Comparison of ENCODE assay signal across 8 cellular contexts in the genomic region with DNA sequence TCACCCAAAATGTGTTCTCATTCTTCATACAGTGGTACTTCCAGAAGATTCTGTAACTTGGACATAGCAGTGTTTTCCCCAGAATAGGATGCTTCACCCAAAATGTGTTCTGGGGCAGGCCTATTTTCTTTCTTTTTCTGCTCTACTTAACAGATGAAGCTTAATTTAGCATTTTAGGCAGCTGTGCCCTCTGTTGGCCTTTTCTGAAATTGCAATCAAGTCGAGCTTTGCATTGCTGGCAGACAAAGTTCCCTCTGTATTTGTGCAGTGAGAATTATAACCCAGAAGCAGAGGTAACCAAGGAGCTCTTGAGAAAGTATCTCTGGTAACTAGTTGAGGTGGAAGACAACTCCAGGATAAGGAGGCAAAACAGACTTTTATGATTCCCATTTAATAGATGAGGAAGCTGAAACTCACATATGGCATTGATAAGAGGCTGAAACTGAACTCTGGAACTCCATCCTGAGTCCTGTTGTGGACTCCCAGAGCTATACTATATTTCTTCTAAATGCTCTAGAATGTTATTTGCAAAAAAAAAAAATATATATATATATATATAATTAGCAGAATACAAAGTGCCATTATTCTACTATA. TPM values are rescaled to one million over a fixed set of nuclear protein-coding genes. Genes with fewer than 3 reads are reported as not detected.
DNase-seq lines count a peak whose midpoint lies in the region; ATAC-seq, FAIRE-seq and TF ChIP-seq lines count a peak whose summit lies in the region.

No MANE protein-coding gene starts in this region.

- no peak overlapping the region for H2AFZ ChIP-seq in OCI-LY7 (ENCODE audit: low read length)
- H2AFZ ChIP-seq in K562 (ENCODE audit: low read depth, low read length) = no peak overlapping the region

- TF ChIP-seq RAD21 in K562 (CRISPR knock-in tag; conservative IDR thresholded peaks at IDR 0.05 in 1 of 2, IDR thresholded peaks at IDR 0.05 in 1 of 2) = peak; percentile 40 to 65; a peak in 3 of 4 replicates

- H3K79me2 ChIP-seq in OCI-LY7 (ENCODE audit: insufficient read depth, low read depth, low read length) (no peaks in the 10 kb centered on the region), K562 (ENCODE audit: control insufficient read depth, insufficient read depth, low read length) (no peaks in the 10 kb centered on the region)

- intact Hi-C loops in OCI-LY7 (cut with micrococcal nuclease; ENCODE audit: unreplicated experiment) (no loop called here), K562 (cut with micrococcal nuclease) (loop anchor here (5.0 kb wide), 1 partner anchor 192 kb away; no protein-coding TSS in a partner anchor), left colon (cut with DNase I, micrococcal nuclease) (no loop called here)

- peak; percentile 19 for DNase-seq in 8988T
- peak; percentile 57 for DNase-seq in ELR (ENCODE audit: low read depth)
- peak; percentile 36 for DNase-seq in OCI-LY7 (ENCODE audit: low spot score)
- peak; percentile 16 to 52 (median 44) for DNase-seq in K562 (ENCODE audit: extremely low read depth in 1 of 4, low spot score in 3 of 4)
- DNase-seq in left colon = peak in 1 of 2 donors; percentile 12
- DNase-seq in stromal cell of bone marrow (ENCODE audit: low read depth) = peak; percentile 39

- H3K4me2 ChIP-seq in OCI-LY7 (ENCODE audit: low read length) (no peak overlapping the region), K562 (ENCODE audit: insufficient read depth, low read length) (no peak overlapping the region)

- H3K9me3 ChIP-seq in OCI-LY7 (ENCODE audit: low read length) = no peaks in the 10 kb centered on the region
- H3K9me3 ChIP-seq in K562 (replicated peaks; ENCODE audit: control insufficient read depth, insufficient read depth, low read depth, low read length) = no peaks in the 10 kb centered on the region

- peaks cover 0 to 17% of the 10 kb centered on the region in 2 experiments; a peak in 4 of 5 replicates for H3K27me3 ChIP-seq in K562 (ENCODE audit: control insufficient read depth in 2 of 2, insufficient read depth in 2 of 2, low read length in 2 of 2)

- ATAC-seq in HG03469 (IDR thresholded peaks at IDR 0.05; ENCODE audit: unreplicated experiment) (peak; percentile 80), K562 (peak; percentile 56; the same call in 1 of the 3 replicates), left colon (peak; percentile 47), GM19397 (IDR thresholded peaks at IDR 0.05; ENCODE audit: unreplicated experiment) (no peak)

- no peaks in the 10 kb centered on the region for H3K4me1 ChIP-seq in OCI-LY7 (ENCODE audit: insufficient read depth, low read length, poor library complexity, severe bottlenecking)
- no peaks in the 10 kb centered on the region; a peak in 1 of 5 replicates for H3K4me1 ChIP-seq in K562 (replicated peaks in 1 of 2; ENCODE audit: control insufficient read depth in 2 of 2, insufficient read depth in 2 of 2, low read length in 2 of 2)

- TF ChIP-seq EP300 in K562 (IDR thresholded peaks at IDR 0.05; ENCODE audit: low read length) = no peak

- H3K27ac ChIP-seq in OCI-LY7 (ENCODE audit: low read depth, low read length, poor library complexity, severe bottlenecking) (no peak overlapping the region), K562 (ENCODE audit: extremely low read depth, low read depth, low read length) (no peak overlapping the region)

- in situ Hi-C loops in K562 (cut with MboI) = no loop called here

- FAIRE-seq in K562 (lab: Jason Lieb, UNC) = peak; percentile 90

- H4K20me1 ChIP-seq in OCI-LY7 (ENCODE audit: insufficient read depth, low read length) (no peaks in the 10 kb centered on the region), K562 (replicated peaks; ENCODE audit: control insufficient read depth, insufficient read depth, low read length) (no peaks in the 10 kb centered on the region)

- H3K36me3 ChIP-seq in OCI-LY7 (ENCODE audit: insufficient read depth, low read length) (no peaks in the 10 kb centered on the region), K562 (ENCODE audit: control insufficient read depth, insufficient read depth, low read length) (no peaks in the 10 kb centered on the region)

- H3K9ac ChIP-seq in K562 (ENCODE audit: insufficient read depth in 1 of 2, low read depth in 2 of 2, low read length in 2 of 2) = no peak overlapping the region

- 0% methylated on average over 1 of the region's 1 CpG for WGBS in K562 (ENCODE audit: insufficient coverage, low coverage, missing lambda C conversion rate)

- CTCF ChIA-PET in OCI-LY7 (lab: Charles Lee; ENCODE audit: unreplicated experiment) (interaction anchor here (0.6 to 1.2 kb wide), 2 partner anchors 13 to 62 kb away, joined by 3 to 4 read pairs; no protein-coding TSS in a partner anchor), K562 (lab: Yijun Ruan, JAX; ENCODE audit: low intra/inter-chr PET ratio) (interaction anchor here (0.7 kb wide), 2 partner anchors 17 to 1988 kb away, joined by 3 read pairs; no protein-coding TSS in a partner anchor)

- no peak overlapping the region for H3K4me3 ChIP-seq in OCI-LY7 (ENCODE audit: low read depth, low read length, poor library complexity, severe bottlenecking)
- no peak overlapping the region for H3K4me3 ChIP-seq in K562

- no peaks in the 10 kb centered on the region for H3K9me1 ChIP-seq in K562 (ENCODE audit: control insufficient read depth, insufficient read depth, low read length)

- BruUV-seq in OCI-LY7 (replicated peaks; lab: Mats Ljungman, UMichigan) (no TSS peak), K562 (replicated peaks; lab: Mats Ljungman, UMichigan) (no TSS peak)

- TF ChIP-seq CTCF in OCI-LY7 (conservative IDR thresholded peaks at IDR 0.05; ENCODE audit: low read length) = peak; percentile 80
- peak; percentile 46 to 67 (median 56) for TF ChIP-seq CTCF in K562 (IDR thresholded peaks at IDR 0.05 in 2 of 3, conservative IDR thresholded peaks at IDR 0.05 in 1 of 3; ENCODE audit: insufficient read depth in 2 of 3, low read depth in 1 of 3, low read length in 3 of 3)

- TF ChIP-seq POLR2A in K562 (conservative IDR thresholded peaks at IDR 0.05) = no peak

- H3K9me2 ChIP-seq in OCI-LY7 (ENCODE audit: insufficient read depth, low read length) = no peaks in the 10 kb centered on the region

- POLR2A ChIA-PET in OCI-LY7 (lab: Charles Lee) = interaction anchor here (0.6 to 1.0 kb wide), 3 partner anchors 8 to 1253 kb away, joined by 3 read pairs; no protein-coding TSS in a partner anchor
- POLR2A ChIA-PET in K562 (lab: Yijun Ruan, JAX) = interaction anchor here (0.8 to 1.4 kb wide), 2 partner anchors 13 to 28 kb away, joined by 3 to 5 read pairs; no protein-coding TSS in a partner anchor

TF ChIP-seq in K562, 482 proteins besides CTCF, POLR2A, EP300 and RAD21:
- TF ChIP-seq CBFA2T3 (IDR thresholded peaks at IDR 0.05) (no peak), ZNF707 (CRISPR knock-in tag; conservative IDR thresholded peaks at IDR 0.05) (no peak), SMC3 (conservative IDR thresholded peaks at IDR 0.05; ENCODE audit: insufficient read depth, low read depth, low read length) (0 out of 2 replicates have a peak, but pooled peaks have one; percentile 24)
- TF ChIP-seq, protein P1, sequence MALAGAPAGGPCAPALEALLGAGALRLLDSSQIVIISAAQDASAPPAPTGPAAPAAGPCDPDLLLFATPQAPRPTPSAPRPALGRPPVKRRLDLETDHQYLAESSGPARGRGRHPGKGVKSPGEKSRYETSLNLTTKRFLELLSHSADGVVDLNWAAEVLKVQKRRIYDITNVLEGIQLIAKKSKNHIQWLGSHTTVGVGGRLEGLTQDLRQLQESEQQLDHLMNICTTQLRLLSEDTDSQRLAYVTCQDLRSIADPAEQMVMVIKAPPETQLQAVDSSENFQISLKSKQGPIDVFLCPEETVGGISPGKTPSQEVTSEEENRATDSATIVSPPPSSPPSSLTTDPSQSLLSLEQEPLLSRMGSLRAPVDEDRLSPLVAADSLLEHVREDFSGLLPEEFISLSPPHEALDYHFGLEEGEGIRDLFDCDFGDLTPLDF (CRISPR knock-in tag; IDR thresholded peaks at IDR 0.05) = no peak

RNA-seq across cellular contexts. Expression of a gene that starts 50.3 kb away (rescaled TPM):
- not detected in 2 replicates for total RNA-seq in OCI-LY7 (2014; rRNA removed; shearing (Covaris generic))
- not detected in 2 replicates for total RNA-seq in OCI-LY7 (2022)
- total RNA-seq in K562 (2011; cell fraction: chromatin; rRNA removed; ENCODE audit: low replicate concordance) = not detected in 2 replicates
- total RNA-seq in K562 (2011; cell fraction: nucleolus; rRNA removed) = not detected in 2 replicates
- total RNA-seq in K562 (2011; cell fraction: nucleoplasm; rRNA removed) = not detected in 2 replicates
- total RNA-seq in K562 (2014; rRNA removed) = not detected in 2 replicates
- not detected in 2 replicates for total RNA-seq in K562 (2014; rRNA removed; fragmentation: Illumina TruSeq; extraction: Trizol)
- not detected in 2 replicates for total RNA-seq in K562 (2015; rRNA removed; fragmentation: Illumina TruSeq; extraction: Trizol)
- total RNA-seq in K562 (2021) = 0.09 and 0.31 TPM in 2 replicates
- polyA plus RNA-seq in K562 (2011; rRNA removed) = not detected in 2 replicates
- not detected in 2 replicates for polyA plus RNA-seq in K562 (2011; cell fraction: cytosol; rRNA removed)
- not detected in 2 replicates for polyA plus RNA-seq in K562 (2011; cell fraction: nucleus; rRNA removed)
- polyA plus RNA-seq in K562 (2012) = not detected in 2 replicates
- polyA plus RNA-seq in K562 (2014; fragmentation: Illumina TruSeq; extraction: Trizol) = not detected in 2 replicates
- not detected for polyA plus RNA-seq in K562 (2014; fragmentation: Nextera tagmentation; extraction: Ambion mirVana)
- polyA plus RNA-seq in K562 (2014; rRNA removed) = not detected in 2 replicates
- polyA minus RNA-seq in K562 (2011; rRNA and poly(A)+ RNA removed) = not detected in 2 replicates
- polyA minus RNA-seq in K562 (2011; cell fraction: cytosol; rRNA and poly(A)+ RNA removed) = not detected in 2 replicates
- polyA minus RNA-seq in K562 (2011; cell fraction: nucleus; rRNA and poly(A)+ RNA removed) = not detected in 2 replicates
- 1 to 10 TPM; 4.1 to 6.9 TPM for total RNA-seq in left colon
